ENCODE assay signal across 15 cellular contexts in genomic region chr18:55069497-55069896, GRCh38.
A peak's percentile ranks its signal among the peaks of the same experiment; 100 is the strongest.
DNase-seq lines count a peak whose midpoint lies in the region; ATAC-seq, FAIRE-seq and TF ChIP-seq lines count a peak whose summit lies in the region.
"Had no signal": no experiment of that assay in that cellular context is flagged by ENCODE, and none has a peak within 500 bp of the region (broad histone marks: within the 10 kb centered on the region; RNA-seq: fewer than 3 reads in every experiment).

No MANE protein-coding gene starts in this region.

- H3K9me3 Mint-ChIP-seq in HFFc6 (no peaks in the 10 kb centered on the region), endothelial cell (ENCODE audit: unreplicated experiment) (no peaks in the 10 kb centered on the region)
- H3K9me3 Mint-ChIP-seq: activated T-cell treated with anti-CD3 and anti-CD28 coated beads, Interleukin-2, amount 50 U/mL, for 72 hours; CD8-positive, alpha-beta T cell had no signal

- H3K4me1 Mint-ChIP-seq in HFFc6 (ENCODE audit: low read depth): no peaks in the 10 kb centered on the region
- no peaks in the 10 kb centered on the region for H3K4me1 Mint-ChIP-seq in endothelial cell (ENCODE audit: unreplicated experiment)

- peaks cover 19% of the 10 kb centered on the region; the same call in 1 of the 2 replicates for H3K27me3 Mint-ChIP-seq in HFFc6 (ENCODE audit: insufficient read depth)
- no peaks in the 10 kb centered on the region for H3K27me3 Mint-ChIP-seq in endothelial cell (ENCODE audit: unreplicated experiment)

- no peak overlapping the region for H3K27ac Mint-ChIP-seq in HFFc6
- no peak overlapping the region for H3K27ac Mint-ChIP-seq in endothelial cell (ENCODE audit: unreplicated experiment)
- H3K27ac Mint-ChIP-seq: activated T-cell treated with anti-CD3 and anti-CD28 coated beads, Interleukin-2, amount 50 U/mL, for 72 hours; CD8-positive, alpha-beta T cell had no signal

- no peaks in the 10 kb centered on the region for H3K4me1 ChIP-seq in A673 (ENCODE audit: insufficient read depth, low read length, poor library complexity, severe bottlenecking)

- CTCF ChIA-PET in A673 (lab: Charles Lee): no interaction called here

- H3K4me3 ChIP-seq in A673 (ENCODE audit: low read depth, low read length, poor library complexity, severe bottlenecking): no peak overlapping the region

- no peaks in the 10 kb centered on the region for H3K9me3 ChIP-seq in A673 (ENCODE audit: low read depth, low read length, poor library complexity, severe bottlenecking)

- DNase-seq in germinal center (ENCODE audit: low spot score): peak; percentile 39
- no peak for DNase-seq in HFFc6
- no peak for DNase-seq in frontal cortex (ENCODE audit: low spot score in 2 of 2)
- DNase-seq in endothelial cell (ENCODE audit: low spot score): no peak
- no peak for DNase-seq in A673 (ENCODE audit: low spot score)
- DNase-seq: activated T-cell treated with anti-CD3 and anti-CD28 coated beads, Interleukin-2, amount 50 U/mL, for 72 hours; CD8-positive, alpha-beta T cell; IMR-90; naive thymus-derived CD8-positive, alpha-beta T cell; small intestine; WERI-Rb-1 had no signal

- no peak for TF ChIP-seq CTCF in HFFc6 (IDR thresholded peaks at IDR 0.05)
- TF ChIP-seq CTCF in endothelial cell (IDR thresholded peaks at IDR 0.05; ENCODE audit: unreplicated experiment): no peak
- no peak for TF ChIP-seq CTCF in A673 (conservative IDR thresholded peaks at IDR 0.05; ENCODE audit: low read depth, low read length)

- intact Hi-C loops in A673 (cut with micrococcal nuclease; ENCODE audit: unreplicated experiment): no loop called here

- peak; percentile 77 for ATAC-seq in GM18868 (IDR thresholded peaks at IDR 0.05; ENCODE audit: unreplicated experiment)
- ATAC-seq in GM21528 (IDR thresholded peaks at IDR 0.05; ENCODE audit: low FRiP score, unreplicated experiment): peak; percentile 70
- peak; percentile 78 for ATAC-seq in HG03066 (IDR thresholded peaks at IDR 0.05; ENCODE audit: low read depth, unreplicated experiment)
- ATAC-seq: activated T-cell treated with anti-CD3 and anti-CD28 coated beads, Interleukin-2, amount 50 U/mL, for 72 hours; CD8-positive, alpha-beta T cell; naive thymus-derived CD8-positive, alpha-beta T cell had no signal

- FAIRE-seq in frontal cortex (lab: Jason Lieb, UNC): no peak
- FAIRE-seq: islet of Langerhans, small intestine had no signal

- H3K27me3 ChIP-seq in A673 (replicated peaks; ENCODE audit: insufficient read depth, low read depth, low read length, poor library complexity): peaks cover 50% of the 10 kb centered on the region

- H3K36me3 Mint-ChIP-seq in HFFc6 (ENCODE audit: low read depth) (no peaks in the 10 kb centered on the region), endothelial cell (ENCODE audit: low read depth, unreplicated experiment) (no peaks in the 10 kb centered on the region)
- H3K36me3 Mint-ChIP-seq: CD8-positive, alpha-beta T cell; naive thymus-derived CD8-positive, alpha-beta T cell had no signal

- POLR2A ChIA-PET in A673 (lab: Charles Lee; ENCODE audit: low non-redundant PET): no interaction called here

- H3K4me3 Mint-ChIP-seq in HFFc6 (no peak overlapping the region), endothelial cell (ENCODE audit: unreplicated experiment) (no peak overlapping the region)
- H3K4me3 Mint-ChIP-seq: activated T-cell treated with anti-CD3 and anti-CD28 coated beads, Interleukin-2, amount 50 U/mL, for 72 hours; CD8-positive, alpha-beta T cell; naive thymus-derived CD8-positive, alpha-beta T cell had no signal

- no peak overlapping the region for H3K27ac ChIP-seq in A673 (ENCODE audit: low read depth, low read length, poor library complexity, severe bottlenecking)
- H3K27ac ChIP-seq: WERI-Rb-1 had no signal

- BruUV-seq in A673 (replicated peaks; lab: Mats Ljungman, UMichigan): no TSS peak

- H3K36me3 ChIP-seq in A673 (ENCODE audit: insufficient read depth, low read length, poor library complexity, severe bottlenecking): no peaks in the 10 kb centered on the region
- H3K36me3 ChIP-seq: WERI-Rb-1 had no signal
